In genomic region chr19:45899919-45900589, GRCh38 we compare ENCODE assay signal across 20 cellular contexts. TPM values are rescaled to one million over a fixed set of nuclear protein-coding genes. Genes with fewer than 3 reads are reported as not detected.
DNase-seq lines count a peak whose midpoint lies in the region; ATAC-seq, FAIRE-seq and TF ChIP-seq lines count a peak whose summit lies in the region.
"Had no signal": no experiment of that assay in that cellular context is flagged by ENCODE, and none has a peak within 500 bp of the region (broad histone marks: within the 10 kb centered on the region; RNA-seq: fewer than 3 reads in every experiment).

No MANE protein-coding gene starts in this region.

- H3K9ac ChIP-seq in HCT116 (ENCODE audit: low read length): no peak overlapping the region
- H3K9ac ChIP-seq in astrocyte (ENCODE audit: low read length): no peak overlapping the region

- intact Hi-C loops in HCT116 (cut with micrococcal nuclease) (no loop called here), head of caudate nucleus (cut with DNase I) (no loop called here)

- H3K27ac ChIP-seq in CD4-positive, CD25-positive, alpha-beta regulatory T cell (ENCODE audit: insufficient read depth, low read length, poor library complexity, severe bottlenecking): no peak overlapping the region
- H3K27ac ChIP-seq in HCT116 (ENCODE audit: low read depth, low read length): no peak overlapping the region
- H3K27ac ChIP-seq in astrocyte (ENCODE audit: low read depth, low read length): no peak overlapping the region
- H3K27ac ChIP-seq: C4-2B, colonic mucosa, transverse colon had no signal

- no peak for FAIRE-seq in astrocyte (lab: Jason Lieb, UNC)
- FAIRE-seq: GM12891, islet of Langerhans, small intestine had no signal

- H3K79me2 ChIP-seq in HCT116 (ENCODE audit: insufficient read depth, low read length) (peaks cover 5% of the 10 kb centered on the region; the same call in 1 of the 2 replicates), astrocyte (ENCODE audit: insufficient read depth, low read length) (peaks cover 4% of the 10 kb centered on the region)

- H3K4me1 Mint-ChIP-seq in CD4-positive, CD25-positive, alpha-beta regulatory T cell: peaks cover 0 to 35% (median 16%) of the 10 kb centered on the region in 4 donors
- H3K4me1 Mint-ChIP-seq in astrocyte (ENCODE audit: low read depth, unreplicated experiment): peaks cover 5% of the 10 kb centered on the region
- H3K4me1 Mint-ChIP-seq in naive thymus-derived CD8-positive, alpha-beta T cell: peaks cover 5 to 29% (median 23%) of the 10 kb centered on the region in 4 donors

- no peak overlapping the region for H2AFZ ChIP-seq in HCT116 (ENCODE audit: low read depth, low read length, poor library complexity, severe bottlenecking)
- no peak overlapping the region for H2AFZ ChIP-seq in astrocyte (ENCODE audit: low read depth, low read length)

- TF ChIP-seq RAD21 in HCT116 (IDR thresholded peaks at IDR 0.05; ENCODE audit: low read depth): no peak

- DNase-seq in CD4-positive, CD25-positive, alpha-beta regulatory T cell: no peak
- DNase-seq in HCT116 (ENCODE audit: low read depth, low spot score) (no peak), astrocyte (ENCODE audit: low read depth) (no peak), DMS153 treated with DMSO at 0.1 percent for 48 hours (lab: John Stamatoyannopoulos, UW; ENCODE audit: unreplicated experiment) (no peak), head of caudate nucleus (no peak), GM10266 (ENCODE audit: extremely low spot score) (no peak)
- no peak for DNase-seq in naive thymus-derived CD8-positive, alpha-beta T cell
- no peak for DNase-seq in central memory CD4-positive, alpha-beta T cell
- DNase-seq: activated CD4-positive, CD25-positive, alpha-beta regulatory T cell treated with anti-CD3 and anti-CD28 coated beads, Interleukin-2, amount 50 U/mL, for 72 hours; activated T-cell treated with anti-CD3 and anti-CD28 coated beads, Interleukin-2, amount 50 U/mL, for 24 hours; colonic mucosa; NCI-H82; small intestine; transverse colon had no signal

- no peaks in the 10 kb centered on the region for H3K27me3 ChIP-seq in CD4-positive, CD25-positive, alpha-beta regulatory T cell (ENCODE audit: control insufficient read depth, insufficient read depth, low read length)
- H3K27me3 ChIP-seq in HCT116 (ENCODE audit: insufficient read depth, low read length) (no peaks in the 10 kb centered on the region), astrocyte (ENCODE audit: insufficient read depth, low read length) (no peaks in the 10 kb centered on the region)
- H3K27me3 ChIP-seq: colonic mucosa, transverse colon had no signal

- no peak for ATAC-seq in CD4-positive, CD25-positive, alpha-beta regulatory T cell (ENCODE audit: low read depth in 2 of 2)
- no peak for ATAC-seq in HCT116
- no peak for ATAC-seq in naive thymus-derived CD8-positive, alpha-beta T cell

- peaks cover 4% of the 10 kb centered on the region for H3K27me3 Mint-ChIP-seq in CD4-positive, CD25-positive, alpha-beta regulatory T cell
- peaks cover 2% of the 10 kb centered on the region for H3K27me3 Mint-ChIP-seq in astrocyte (ENCODE audit: low read depth, unreplicated experiment)
- no peaks in the 10 kb centered on the region for H3K27me3 Mint-ChIP-seq in naive thymus-derived CD8-positive, alpha-beta T cell
- H3K27me3 Mint-ChIP-seq: activated T-cell treated with anti-CD3 and anti-CD28 coated beads, Interleukin-2, amount 50 U/mL, for 24 hours had no signal

- peaks cover 0 to 3% (median 0%) of the 10 kb centered on the region in 7 donors for H3K9me3 Mint-ChIP-seq in CD4-positive, CD25-positive, alpha-beta regulatory T cell
- H3K9me3 Mint-ChIP-seq in astrocyte (ENCODE audit: unreplicated experiment): no peaks in the 10 kb centered on the region
- no peaks in the 10 kb centered on the region for H3K9me3 Mint-ChIP-seq in naive thymus-derived CD8-positive, alpha-beta T cell
- H3K9me3 Mint-ChIP-seq: activated T-cell treated with anti-CD3 and anti-CD28 coated beads, Interleukin-2, amount 50 U/mL, for 24 hours; T-helper 1 cell treated with Interleukin-12 subunit alpha and Interleukin-12 subunit beta and Interleukin-4 antibody, amounts not matched to agents 30 μg/mL and 1 μg/mL, for 36 hours had no signal

- BruUV-seq in HCT116 (replicated peaks; lab: Mats Ljungman, UMichigan): TSS peak; percentile 69

- peaks cover 27% of the 10 kb centered on the region for H3K4me1 ChIP-seq in CD4-positive, CD25-positive, alpha-beta regulatory T cell (ENCODE audit: control insufficient read depth, insufficient read depth, low read length, poor library complexity, severe bottlenecking)
- H3K4me1 ChIP-seq in HCT116 (ENCODE audit: control insufficient read depth in 1 of 2, insufficient read depth in 2 of 2, low read length in 2 of 2) (peaks cover 0 to 7% of the 10 kb centered on the region in 2 experiments; a peak in 1 of 4 replicates), astrocyte (ENCODE audit: insufficient read depth, low read length) (peaks cover 9% of the 10 kb centered on the region)

- POLR2A ChIA-PET in HCT116 (lab: Charles Lee): no interaction called here
- POLR2A ChIA-PET in naive thymus-derived CD8-positive, alpha-beta T cell (lab: Charles Lee): interaction anchor here (0.7 to 4.1 kb wide), 2 partner anchors 14 to 1449 kb away, joined by 6 to 46 read pairs; partner anchors contain the start of genes DHX34 and IRF2BP1

- no peaks in the 10 kb centered on the region for H3K9me3 ChIP-seq in CD4-positive, CD25-positive, alpha-beta regulatory T cell (ENCODE audit: control insufficient read depth in 2 of 2, low read length in 2 of 2)
- H3K9me3 ChIP-seq in HCT116 (ENCODE audit: control insufficient read depth in 1 of 2, insufficient read depth in 1 of 2, low read depth in 1 of 2, low read length in 2 of 2) (no peaks in the 10 kb centered on the region), astrocyte (ENCODE audit: insufficient read depth, low read depth, low read length) (no peaks in the 10 kb centered on the region)
- H3K9me3 ChIP-seq: colonic mucosa, transverse colon had no signal

- CTCF ChIA-PET in HCT116 (lab: Charles Lee): interaction anchor here (0.9 kb wide), 1 partner anchor 14 kb away, joined by 6 read pairs; the partner anchor contains the start of gene IRF2BP1

- H3K9me2 ChIP-seq in HCT116 (ENCODE audit: insufficient read depth): no peaks in the 10 kb centered on the region

- H3K36me3 Mint-ChIP-seq in CD4-positive, CD25-positive, alpha-beta regulatory T cell: peaks cover 17% of the 10 kb centered on the region
- peaks cover 15% of the 10 kb centered on the region for H3K36me3 Mint-ChIP-seq in astrocyte (ENCODE audit: low read depth, unreplicated experiment)
- peaks cover 0 to 34% (median 2%) of the 10 kb centered on the region in 3 donors for H3K36me3 Mint-ChIP-seq in naive thymus-derived CD8-positive, alpha-beta T cell

- H3K27ac Mint-ChIP-seq in CD4-positive, CD25-positive, alpha-beta regulatory T cell: peak overlapping the region in 1 of 3 donors; percentile 23
- H3K27ac Mint-ChIP-seq in astrocyte (ENCODE audit: unreplicated experiment): no peak overlapping the region
- H3K27ac Mint-ChIP-seq in naive thymus-derived CD8-positive, alpha-beta T cell: peak overlapping the region in 1 of 10 donors; percentile 56
- H3K27ac Mint-ChIP-seq: activated T-cell treated with anti-CD3 and anti-CD28 coated beads, Interleukin-2, amount 50 U/mL, for 24 hours; T-helper 1 cell treated with Interleukin-12 subunit alpha and Interleukin-12 subunit beta and Interleukin-4 antibody, amounts not matched to agents 30 μg/mL and 1 μg/mL, for 36 hours had no signal

- H4K20me1 ChIP-seq in HCT116 (ENCODE audit: insufficient read depth): no peaks in the 10 kb centered on the region
- peaks cover 14% of the 10 kb centered on the region for H4K20me1 ChIP-seq in astrocyte (ENCODE audit: insufficient read depth, low read length)

- H3K4me3 Mint-ChIP-seq in CD4-positive, CD25-positive, alpha-beta regulatory T cell: peak overlapping the region; percentile 35 to 71 (median 65)
- peak overlapping the region; percentile 81 for H3K4me3 Mint-ChIP-seq in astrocyte (ENCODE audit: unreplicated experiment)
- H3K4me3 Mint-ChIP-seq in naive thymus-derived CD8-positive, alpha-beta T cell: peak overlapping the region in 7 of 10 donors; percentile 1 to 95 (median 33)

- peaks cover 15% of the 10 kb centered on the region for H3K36me3 ChIP-seq in CD4-positive, CD25-positive, alpha-beta regulatory T cell (ENCODE audit: control insufficient read depth, insufficient read depth, low read length)
- H3K36me3 ChIP-seq in HCT116 (ENCODE audit: control insufficient read depth in 1 of 2, insufficient read depth in 2 of 2, low read length in 2 of 2): peaks cover 0 to 3% of the 10 kb centered on the region in 2 experiments; a peak in 1 of 4 replicates
- H3K36me3 ChIP-seq in astrocyte (ENCODE audit: insufficient read depth, low read length): peaks cover 3% of the 10 kb centered on the region
- H3K36me3 ChIP-seq: colonic mucosa had no signal

- RAD21 ChIA-PET in HCT116 (lab: Charles Lee; ENCODE audit: low non-redundant PET in 1 of 2, low total read pairs in 2 of 2, uncharacterized antibody in 2 of 2, unreplicated experiment in 2 of 2): no interaction called here

- H3K4me2 ChIP-seq in HCT116 (ENCODE audit: low read length) (no peak overlapping the region), astrocyte (ENCODE audit: low read length) (peak overlapping the region; percentile 100)

- no peak for TF ChIP-seq CTCF in HCT116 (IDR thresholded peaks at IDR 0.05 in 2 of 3, conservative IDR thresholded peaks at IDR 0.05 in 1 of 3; ENCODE audit: borderline replicate concordance in 1 of 3, insufficient read depth in 1 of 3, low read depth in 2 of 3, low read length in 2 of 3)
- no peak for TF ChIP-seq CTCF in astrocyte (IDR thresholded peaks at IDR 0.05; ENCODE audit: insufficient read depth, low read depth, low read length)
- TF ChIP-seq CTCF in GM10266 (IDR thresholded peaks at IDR 0.05; ENCODE audit: control insufficient read depth, insufficient read depth, low read depth, missing control alignments): no peak

- TF ChIP-seq POLR2A in HCT116 (IDR thresholded peaks at IDR 0.05; ENCODE audit: borderline replicate concordance, extremely low read depth, insufficient read depth, insufficient read length): no peak

- H3K4me3 ChIP-seq in CD4-positive, CD25-positive, alpha-beta regulatory T cell (ENCODE audit: low read depth, low read length): no peak overlapping the region
- H3K4me3 ChIP-seq in HCT116 (replicated peaks in 1 of 2; ENCODE audit: low read depth in 1 of 2, low read length in 2 of 2): no peak overlapping the region
- no peak overlapping the region for H3K4me3 ChIP-seq in astrocyte (ENCODE audit: insufficient read depth, low read depth, low read length)
- H3K4me3 ChIP-seq: colonic mucosa had no signal

RNA-seq across cellular contexts. Expression of gene MYPOP, which starts 2.4 kb away (rescaled TPM):
- 8.7 TPM for total RNA-seq in CD4-positive, CD25-positive, alpha-beta regulatory T cell
- polyA plus RNA-seq in CD4-positive, CD25-positive, alpha-beta regulatory T cell: under 1 TPM in 3 of 4 donors, not detected in 1; 0.17 to 0.44 (median 0.20) TPM
- 10.8 TPM for total RNA-seq in HCT116 (2021; ENCODE audit: unreplicated experiment)
- polyA plus RNA-seq in HCT116 (2012): 4.9 and 5.7 TPM in 2 replicates
- 11.0 and 11.7 TPM in 2 replicates for total RNA-seq in astrocyte
- total RNA-seq in naive thymus-derived CD8-positive, alpha-beta T cell: 10 to 100 TPM; 10.5 to 10.9 TPM
- under 1 TPM in 1 of 3 donors, not detected in 2; 0.23 TPM for polyA plus RNA-seq in naive thymus-derived CD8-positive, alpha-beta T cell

RNA-seq across cellular contexts. Expression of gene IRF2BP1, which starts 14.1 kb away (rescaled TPM):
- total RNA-seq in CD4-positive, CD25-positive, alpha-beta regulatory T cell: 21.2 TPM
- 1 to 10 TPM; 4.5 to 6.4 (median 5.4) TPM for polyA plus RNA-seq in CD4-positive, CD25-positive, alpha-beta regulatory T cell
- total RNA-seq in HCT116 (2021; ENCODE audit: unreplicated experiment): 33.9 TPM
- 18.9 and 19.0 TPM in 2 replicates for polyA plus RNA-seq in HCT116 (2012)
- total RNA-seq in astrocyte: 18.8 and 22.9 TPM in 2 replicates
- 10 to 100 TPM; 32.9 to 33.8 TPM for total RNA-seq in naive thymus-derived CD8-positive, alpha-beta T cell
- polyA plus RNA-seq in naive thymus-derived CD8-positive, alpha-beta T cell: 1 to 10 TPM; 7.0 to 9.1 (median 7.6) TPM

RNA-seq across cellular contexts. Expression of gene NANOS2, which starts 14.5 kb away (rescaled TPM):
- total RNA-seq in CD4-positive, CD25-positive, alpha-beta regulatory T cell: not detected
- not detected for polyA plus RNA-seq in CD4-positive, CD25-positive, alpha-beta regulatory T cell
- total RNA-seq in HCT116 (2021; ENCODE audit: unreplicated experiment) (not detected), astrocyte (not detected in 2 replicates)
- not detected in 2 replicates for polyA plus RNA-seq in HCT116 (2012)
- total RNA-seq in naive thymus-derived CD8-positive, alpha-beta T cell: not detected
- not detected for polyA plus RNA-seq in naive thymus-derived CD8-positive, alpha-beta T cell
- total RNA-seq: colonic mucosa, epithelial cell of proximal tubule, H7, transverse colon had no signal
- polyA plus RNA-seq: small intestine had no signal

RNA-seq across cellular contexts. Expression of gene FOXA3, which starts 35.9 kb away (rescaled TPM):
- not detected for total RNA-seq in CD4-positive, CD25-positive, alpha-beta regulatory T cell
- not detected for polyA plus RNA-seq in CD4-positive, CD25-positive, alpha-beta regulatory T cell
- total RNA-seq in HCT116 (2021; ENCODE audit: unreplicated experiment) (5.8 TPM), astrocyte (0.58 and 0.59 TPM in 2 replicates)
- polyA plus RNA-seq in HCT116 (2012): 6.5 and 7.2 TPM in 2 replicates
- total RNA-seq in naive thymus-derived CD8-positive, alpha-beta T cell: not detected
- not detected for polyA plus RNA-seq in naive thymus-derived CD8-positive, alpha-beta T cell

RNA-seq across cellular contexts. Expression of gene SYMPK, which starts 37.1 kb away (rescaled TPM):
- total RNA-seq in CD4-positive, CD25-positive, alpha-beta regulatory T cell: 87.6 TPM
- 10 to 100 TPM in 2 of 4 donors, 1 to 10 TPM in 2; 5.0 to 13.0 (median 8.6) TPM for polyA plus RNA-seq in CD4-positive, CD25-positive, alpha-beta regulatory T cell
- 117 TPM for total RNA-seq in HCT116 (2021; ENCODE audit: unreplicated experiment)
- 97.3 and 102 TPM in 2 replicates for polyA plus RNA-seq in HCT116 (2012)
- total RNA-seq in astrocyte: 70.0 and 73.5 TPM in 2 replicates
- total RNA-seq in naive thymus-derived CD8-positive, alpha-beta T cell: 10 to 100 TPM; 89.9 to 91.1 TPM
- 10 to 100 TPM in 2 of 3 donors, 1 to 10 TPM in 1; 4.4 to 15.4 (median 13.8) TPM for polyA plus RNA-seq in naive thymus-derived CD8-positive, alpha-beta T cell
